8 cellular contexts compared by ENCODE assay signal in the genomic region with DNA sequence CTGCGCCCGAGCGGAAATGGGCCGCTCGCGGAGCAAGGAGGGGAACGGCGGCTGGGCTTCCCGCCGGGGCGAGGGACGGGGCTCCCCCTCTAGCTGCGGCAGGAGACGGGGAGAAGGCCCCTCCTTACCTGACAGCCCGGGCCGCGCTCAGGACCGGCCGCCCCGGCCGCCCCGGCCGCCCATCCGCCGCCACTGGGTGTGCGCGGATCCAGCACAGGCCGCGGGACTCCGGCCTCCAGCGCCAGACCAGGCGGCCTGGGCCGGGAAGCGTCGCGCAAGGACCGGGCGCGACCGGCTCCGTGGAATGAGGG. TPM values are rescaled to one million over a fixed set of nuclear protein-coding genes. Genes with fewer than 3 reads are reported as not detected.
DNase-seq lines count a peak whose midpoint lies in the region; ATAC-seq and TF ChIP-seq lines count a peak whose summit lies in the region.

No MANE protein-coding gene starts in this region.

- H3K9me3 Mint-ChIP-seq in CD4-positive, CD25-positive, alpha-beta regulatory T cell, result peaks cover 0 to under 1% (median 0%) of the 10 kb centered on the region in 7 donors
- no peaks in the 10 kb centered on the region for H3K9me3 Mint-ChIP-seq in activated T-cell treated with anti-CD3 and anti-CD28 coated beads, Interleukin-2, amount 50 U/mL, for 24 hours

- no peaks in the 10 kb centered on the region for H3K27me3 ChIP-seq in CD4-positive, CD25-positive, alpha-beta regulatory T cell (ENCODE audit: control insufficient read depth, insufficient read depth, low read length)
- H3K27me3 ChIP-seq in cardiac muscle cell, result no peaks in the 10 kb centered on the region

- peaks cover 23% of the 10 kb centered on the region for H3K4me1 ChIP-seq in CD4-positive, CD25-positive, alpha-beta regulatory T cell (ENCODE audit: control insufficient read depth, insufficient read depth, low read length, poor library complexity, severe bottlenecking)
- peaks cover 17% of the 10 kb centered on the region for H3K4me1 ChIP-seq in cardiac muscle cell (ENCODE audit: low read depth)

- H3K4me3 ChIP-seq in CD4-positive, CD25-positive, alpha-beta regulatory T cell (ENCODE audit: low read depth, low read length), result peak overlapping the region; percentile 77
- H3K4me3 ChIP-seq in cardiac muscle cell, result peak overlapping the region; percentile 83

- H3K4me1 Mint-ChIP-seq in CD4-positive, CD25-positive, alpha-beta regulatory T cell, result peaks cover 3 to 46% (median 27%) of the 10 kb centered on the region in 4 donors
- peaks cover 44% of the 10 kb centered on the region for H3K4me1 Mint-ChIP-seq in activated T-cell treated with anti-CD3 and anti-CD28 coated beads, Interleukin-2, amount 50 U/mL, for 24 hours (ENCODE audit: low read depth)

- peak overlapping the region in 2 of 3 donors; percentile 88 to 99 for H3K27ac Mint-ChIP-seq in CD4-positive, CD25-positive, alpha-beta regulatory T cell
- H3K27ac Mint-ChIP-seq in activated T-cell treated with anti-CD3 and anti-CD28 coated beads, Interleukin-2, amount 50 U/mL, for 24 hours, result peak overlapping the region; percentile 97

- peak overlapping the region; percentile 69 for H3K27ac ChIP-seq in CD4-positive, CD25-positive, alpha-beta regulatory T cell (ENCODE audit: insufficient read depth, low read length, poor library complexity, severe bottlenecking)
- peak overlapping the region; percentile 97 for H3K27ac ChIP-seq in cardiac muscle cell

- no peaks in the 10 kb centered on the region for H3K36me3 Mint-ChIP-seq in CD4-positive, CD25-positive, alpha-beta regulatory T cell
- H3K36me3 Mint-ChIP-seq in activated T-cell treated with anti-CD3 and anti-CD28 coated beads, Interleukin-2, amount 50 U/mL, for 24 hours (ENCODE audit: low read depth), result peaks cover 22% of the 10 kb centered on the region

- H3K27me3 Mint-ChIP-seq in CD4-positive, CD25-positive, alpha-beta regulatory T cell, result no peaks in the 10 kb centered on the region
- H3K27me3 Mint-ChIP-seq in activated T-cell treated with anti-CD3 and anti-CD28 coated beads, Interleukin-2, amount 50 U/mL, for 24 hours, result no peaks in the 10 kb centered on the region

- TF ChIP-seq CTCF in cardiac muscle cell (IDR thresholded peaks at IDR 0.05; ENCODE audit: low read depth, low read length), result no peak

- H3K4me3 Mint-ChIP-seq in CD4-positive, CD25-positive, alpha-beta regulatory T cell, result peak overlapping the region; percentile 92 to 99 (median 96)
- H3K4me3 Mint-ChIP-seq in activated T-cell treated with anti-CD3 and anti-CD28 coated beads, Interleukin-2, amount 50 U/mL, for 24 hours, result peak overlapping the region; percentile 90

- peak; percentile 8 to 17 for ATAC-seq in CD4-positive, CD25-positive, alpha-beta regulatory T cell (ENCODE audit: low read depth in 2 of 2)
- ATAC-seq in GM19351 (IDR thresholded peaks at IDR 0.05; ENCODE audit: unreplicated experiment) (peak; percentile 28), HG03342 (IDR thresholded peaks at IDR 0.05; ENCODE audit: unreplicated experiment) (peak; percentile 28), sciatic nerve (peak; percentile 61)

- H3K36me3 ChIP-seq in CD4-positive, CD25-positive, alpha-beta regulatory T cell (ENCODE audit: control insufficient read depth, insufficient read depth, low read length), result no peaks in the 10 kb centered on the region
- no peaks in the 10 kb centered on the region for H3K36me3 ChIP-seq in cardiac muscle cell

- DNase-seq in CD4-positive, CD25-positive, alpha-beta regulatory T cell, result no peak
- no peak for DNase-seq in activated T-cell treated with anti-CD3 and anti-CD28 coated beads, Interleukin-2, amount 50 U/mL, for 24 hours
- DNase-seq in cardiac muscle cell (ENCODE audit: low read depth in 1 of 2, low spot score in 1 of 2) (no peak), sciatic nerve (ENCODE audit: low spot score) (peak; percentile 71), GM03348 (ENCODE audit: low spot score) (no peak)
- DNase-seq in activated effector memory CD4-positive, alpha-beta T cell treated with anti-CD3 and anti-CD28 coated beads, Interleukin-2, amount 50 U/mL, for 16 hours, result no peak

- intact Hi-C loops in sciatic nerve (cut with DNase I), result no loop called here

- H3K9me3 ChIP-seq in CD4-positive, CD25-positive, alpha-beta regulatory T cell (ENCODE audit: control insufficient read depth in 2 of 2, low read length in 2 of 2), result no peaks in the 10 kb centered on the region
- no peaks in the 10 kb centered on the region for H3K9me3 ChIP-seq in cardiac muscle cell (ENCODE audit: low read depth)

RNA-seq across cellular contexts. Expression of a gene that starts 0.3 kb away (rescaled TPM):
- 15.9 TPM for total RNA-seq in CD4-positive, CD25-positive, alpha-beta regulatory T cell
- 10 to 100 TPM; 14.0 to 27.4 (median 24.5) TPM for polyA plus RNA-seq in CD4-positive, CD25-positive, alpha-beta regulatory T cell
- 41.0 and 43.3 TPM in 2 replicates for total RNA-seq in cardiac muscle cell
- 39.9 and 40.7 TPM in 2 replicates for polyA plus RNA-seq in cardiac muscle cell
- total RNA-seq in sciatic nerve, result 31.3 TPM

RNA-seq across cellular contexts. Expression of a gene that starts 8.0 kb away (rescaled TPM):
- total RNA-seq in CD4-positive, CD25-positive, alpha-beta regulatory T cell, result 15.7 TPM
- polyA plus RNA-seq in CD4-positive, CD25-positive, alpha-beta regulatory T cell, result 10 to 100 TPM; 14.4 to 17.2 (median 16.2) TPM
- total RNA-seq in cardiac muscle cell (43.5 and 76.4 TPM in 2 replicates), sciatic nerve (4.6 TPM)
- polyA plus RNA-seq in cardiac muscle cell, result 33.3 and 41.7 TPM in 2 replicates

RNA-seq across cellular contexts. Expression of a gene that starts 38.7 kb away (rescaled TPM):
- total RNA-seq in CD4-positive, CD25-positive, alpha-beta regulatory T cell, result 1.7 TPM
- 1 to 10 TPM in 3 of 4 donors, under 1 TPM in 1; 0.87 to 3.1 (median 2.1) TPM for polyA plus RNA-seq in CD4-positive, CD25-positive, alpha-beta regulatory T cell
- total RNA-seq in cardiac muscle cell, result 18.3 and 24.9 TPM in 2 replicates
- polyA plus RNA-seq in cardiac muscle cell, result 16.0 and 16.3 TPM in 2 replicates
- total RNA-seq in sciatic nerve, result 12.1 TPM
